Comparison of ENCODE assay signal across 8 cellular contexts in genomic region chr1:184982002-184982954, GRCh38. TPM values are rescaled to one million over a fixed set of nuclear protein-coding genes. Genes with fewer than 3 reads are reported as not detected.
DNase-seq lines count a peak whose midpoint lies in the region; ATAC-seq and TF ChIP-seq lines count a peak whose summit lies in the region.

No MANE protein-coding gene starts in this region.

- no peaks in the 10 kb centered on the region for H3K36me3 Mint-ChIP-seq in CD4-positive, alpha-beta memory T cell
- H3K36me3 Mint-ChIP-seq in activated CD4-positive, alpha-beta T cell treated with anti-CD3 and anti-CD28 coated beads, Interleukin-2, amount 10 ng/mL, durations not matched to agents 7 days and 5 days (ENCODE audit: low read depth): no peaks in the 10 kb centered on the region

- no peak overlapping the region for H3K27ac ChIP-seq in CD4-positive, alpha-beta memory T cell (ENCODE audit: low read depth, low read length)
- no peak overlapping the region for H3K27ac ChIP-seq in lung (ENCODE audit: low read depth in 1 of 2, low read length in 1 of 2)

- peak overlapping the region in 1 of 7 donors; percentile 56 for H3K27ac Mint-ChIP-seq in CD4-positive, alpha-beta memory T cell
- no peak overlapping the region for H3K27ac Mint-ChIP-seq in activated CD4-positive, alpha-beta T cell treated with anti-CD3 and anti-CD28 coated beads, Interleukin-2, amount 10 ng/mL, durations not matched to agents 7 days and 5 days

- CTCF ChIA-PET in CD4-positive, alpha-beta memory T cell (lab: Charles Lee; ENCODE audit: partially characterized antibody): interaction anchor here (0.6 to 20.3 kb wide), 38 partner anchors 8 to 713 kb away, joined by 3 to 506 read pairs (median 4); partner anchors contain the start of genes NIBAN1 and RNF2
- CTCF ChIA-PET in activated CD4-positive, alpha-beta T cell treated with anti-CD3 and anti-CD28 coated beads, Interleukin-2, amount 10 ng/mL, durations not matched to agents 7 days and 5 days (lab: Charles Lee): interaction anchor here (0.8 to 2.1 kb wide), 9 partner anchors 12 to 190 kb away, joined by 3 to 15 read pairs (median 4); no protein-coding TSS in a partner anchor

- no peaks in the 10 kb centered on the region for H3K27me3 ChIP-seq in CD4-positive, alpha-beta memory T cell (ENCODE audit: insufficient read depth, low read length)
- no peaks in the 10 kb centered on the region for H3K27me3 ChIP-seq in lung (ENCODE audit: control insufficient read depth, insufficient read depth)

- peaks cover 0 to 7% of the 10 kb centered on the region in 2 donors for H3K27me3 Mint-ChIP-seq in CD4-positive, alpha-beta memory T cell
- peaks cover 26% of the 10 kb centered on the region for H3K27me3 Mint-ChIP-seq in activated CD4-positive, alpha-beta T cell treated with anti-CD3 and anti-CD28 coated beads, Interleukin-2, amount 10 ng/mL, durations not matched to agents 7 days and 5 days

- H3K4me3 Mint-ChIP-seq in CD4-positive, alpha-beta memory T cell: no peak overlapping the region
- H3K4me3 Mint-ChIP-seq in activated CD4-positive, alpha-beta T cell treated with anti-CD3 and anti-CD28 coated beads, Interleukin-2, amount 10 ng/mL, durations not matched to agents 7 days and 5 days: no peak overlapping the region

- TF ChIP-seq CTCF in lung (IDR thresholded peaks at IDR 0.05; ENCODE audit: control extremely low read depth, extremely low read depth): peak; percentile 92

- WGBS in lung, 2 donors: 51 to 52% methylated on average over 14 of the region's 14 CpGs

- H3K4me1 ChIP-seq in CD4-positive, alpha-beta memory T cell (ENCODE audit: insufficient read depth, low read length): peaks cover 4% of the 10 kb centered on the region
- no peaks in the 10 kb centered on the region for H3K4me1 ChIP-seq in lung (ENCODE audit: control insufficient read depth in 2 of 2, insufficient read depth in 2 of 2, low read length in 2 of 2)

- no peaks in the 10 kb centered on the region for H3K9me3 Mint-ChIP-seq in CD4-positive, alpha-beta memory T cell
- no peaks in the 10 kb centered on the region for H3K9me3 Mint-ChIP-seq in activated CD4-positive, alpha-beta T cell treated with anti-CD3 and anti-CD28 coated beads, Interleukin-2, amount 10 ng/mL, durations not matched to agents 7 days and 5 days

- H3K36me3 ChIP-seq in CD4-positive, alpha-beta memory T cell (ENCODE audit: insufficient read depth, low read length): no peaks in the 10 kb centered on the region
- no peaks in the 10 kb centered on the region for H3K36me3 ChIP-seq in lung (ENCODE audit: control insufficient read depth in 2 of 2, insufficient read depth in 2 of 2, low read length in 2 of 2)

- no peaks in the 10 kb centered on the region for H3K9me3 ChIP-seq in CD4-positive, alpha-beta memory T cell (ENCODE audit: control insufficient read depth in 1 of 2, low read length in 2 of 2)
- H3K9me3 ChIP-seq in lung (ENCODE audit: control insufficient read depth in 2 of 2, insufficient read depth in 1 of 2, low read length in 1 of 2): no peaks in the 10 kb centered on the region

- peaks cover 5 to 8% (median 5%) of the 10 kb centered on the region in 4 donors for H3K4me1 Mint-ChIP-seq in CD4-positive, alpha-beta memory T cell
- peaks cover 7% of the 10 kb centered on the region for H3K4me1 Mint-ChIP-seq in activated CD4-positive, alpha-beta T cell treated with anti-CD3 and anti-CD28 coated beads, Interleukin-2, amount 10 ng/mL, durations not matched to agents 7 days and 5 days

- H3K4me3 ChIP-seq in CD4-positive, alpha-beta memory T cell (ENCODE audit: low read length in 2 of 2): no peak overlapping the region
- no peak overlapping the region for H3K4me3 ChIP-seq in lung

- ATAC-seq in GM19395 (IDR thresholded peaks at IDR 0.05; ENCODE audit: unreplicated experiment) (peak; percentile 99), HG03442 (IDR thresholded peaks at IDR 0.05; ENCODE audit: unreplicated experiment) (peak; percentile 94), lung (ENCODE audit: insufficient read depth, low FRiP score) (peak; percentile 88)

- intact Hi-C loops in CD4-positive, alpha-beta memory T cell (cut with micrococcal nuclease): loop anchor here (1.0 to 5.0 kb wide), 5 partner anchors 9 to 715 kb away; no protein-coding TSS in a partner anchor

- peak; percentile 70 to 79 (median 74) for DNase-seq in CD4-positive, alpha-beta memory T cell
- DNase-seq in NCI-H69 (lab: John Stamatoyannopoulos, UW) (peak; percentile 72), dedifferentiated amniotic fluid mesenchymal stem cell (ENCODE audit: extremely low spot score) (peak; percentile 67), lung (ENCODE audit: low spot score) (peak; percentile 79)
- DNase-seq in activated CD4-positive, alpha-beta T cell treated with anti-CD3 and anti-CD28 coated beads, Interleukin-2, amount 10 ng/mL, durations not matched to agents 7 days and 5 days: peak; percentile 82
- DNase-seq in stimulated activated CD8-positive, alpha-beta memory T cell treated with anti-CD3 and anti-CD28 coated beads, Interleukin-15, amount 100 ng/mL, for 4 hours (ENCODE audit: low read depth in 2 of 2): peak; percentile 42 to 57

- POLR2A ChIA-PET in CD4-positive, alpha-beta memory T cell (lab: Charles Lee; ENCODE audit: partially characterized antibody): interaction anchor here (1.5 kb wide), 2 partner anchors 11 to 177 kb away, joined by 3 to 12 read pairs; no protein-coding TSS in a partner anchor
- POLR2A ChIA-PET in activated CD4-positive, alpha-beta T cell treated with anti-CD3 and anti-CD28 coated beads, Interleukin-2, amount 10 ng/mL, durations not matched to agents 7 days and 5 days (lab: Charles Lee): interaction anchor here (0.6 kb wide), 1 partner anchor 175 kb away, joined by 5 read pairs; no protein-coding TSS in a partner anchor

RNA-seq across cellular contexts. Expression of gene NIBAN1, which starts 8.0 kb away (rescaled TPM):
- 10 to 100 TPM; 42.8 to 43.2 TPM for total RNA-seq in CD4-positive, alpha-beta memory T cell
- polyA plus RNA-seq in CD4-positive, alpha-beta memory T cell: 10 to 100 TPM in 1 of 2 donors, 1 to 10 TPM in 1; 9.9 to 32.9 TPM
- 10 to 100 TPM; 57.6 to 60.9 TPM for total RNA-seq in activated CD4-positive, alpha-beta T cell treated with anti-CD3 and anti-CD28 coated beads, Interleukin-2, amount 10 ng/mL, durations not matched to agents 7 days and 5 days
- 10 to 100 TPM; 25.9 to 38.5 TPM for total RNA-seq in lung
- 10 to 100 TPM in 1 of 2 donors, 1 to 10 TPM in 1; 7.5 to 28.8 TPM for polyA plus RNA-seq in lung
